In the genomic region with DNA sequence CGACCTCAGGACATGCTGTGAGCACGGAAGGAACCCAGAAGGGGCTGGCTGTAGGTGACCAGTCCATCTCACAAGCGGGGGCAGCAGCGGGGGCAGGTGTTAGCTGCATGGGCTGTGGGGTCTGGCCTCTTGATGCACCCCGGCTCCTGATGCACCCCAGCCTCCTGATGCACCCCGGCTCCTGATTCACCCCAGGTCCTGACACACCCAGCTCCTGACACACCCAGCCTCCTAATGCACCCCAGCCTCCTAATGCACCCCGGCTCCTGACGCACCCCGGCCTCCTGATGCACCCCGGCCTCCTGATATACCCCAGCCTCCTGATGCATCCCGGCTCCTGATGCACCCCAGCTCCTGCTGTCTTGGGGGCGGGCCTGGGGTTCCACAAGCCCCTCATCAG, we compare ENCODE assay signal across 1 cellular context.
TF ChIP-seq lines count a peak whose summit lies in the region.

No MANE protein-coding gene starts in this region.

TF ChIP-seq in GM12878, 131 proteins besides CTCF, POLR2A, EP300 and RAD21:
- TF ChIP-seq MEF2A (IDR thresholded peaks at IDR 0.05; ENCODE audit: insufficient read depth, low read depth, low read length) (no peak), POU2F2 (IDR thresholded peaks at IDR 0.05; ENCODE audit: borderline replicate concordance, low read depth, low read length) (no peak), CEBPB (IDR thresholded peaks at IDR 0.05; ENCODE audit: borderline replicate concordance in 1 of 2, low read depth in 2 of 2, low read length in 2 of 2) (no peak), HDAC2 (IDR thresholded peaks at IDR 0.05) (no peak), NR2C2 (IDR thresholded peaks at IDR 0.05; ENCODE audit: borderline replicate concordance, control insufficient read depth, insufficient read length, low read depth) (no peak), CREM (IDR thresholded peaks at IDR 0.05; ENCODE audit: low read depth) (no peak)
- TF ChIP-seq, protein P1, sequence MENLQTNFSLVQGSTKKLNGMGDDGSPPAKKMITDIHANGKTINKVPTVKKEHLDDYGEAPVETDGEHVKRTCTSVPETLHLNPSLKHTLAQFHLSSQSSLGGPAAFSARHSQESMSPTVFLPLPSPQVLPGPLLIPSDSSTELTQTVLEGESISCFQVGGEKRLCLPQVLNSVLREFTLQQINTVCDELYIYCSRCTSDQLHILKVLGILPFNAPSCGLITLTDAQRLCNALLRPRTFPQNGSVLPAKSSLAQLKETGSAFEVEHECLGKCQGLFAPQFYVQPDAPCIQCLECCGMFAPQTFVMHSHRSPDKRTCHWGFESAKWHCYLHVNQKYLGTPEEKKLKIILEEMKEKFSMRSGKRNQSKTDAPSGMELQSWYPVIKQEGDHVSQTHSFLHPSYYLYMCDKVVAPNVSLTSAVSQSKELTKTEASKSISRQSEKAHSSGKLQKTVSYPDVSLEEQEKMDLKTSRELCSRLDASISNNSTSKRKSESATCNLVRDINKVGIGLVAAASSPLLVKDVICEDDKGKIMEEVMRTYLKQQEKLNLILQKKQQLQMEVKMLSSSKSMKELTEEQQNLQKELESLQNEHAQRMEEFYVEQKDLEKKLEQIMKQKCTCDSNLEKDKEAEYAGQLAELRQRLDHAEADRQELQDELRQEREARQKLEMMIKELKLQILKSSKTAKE (IDR thresholded peaks at IDR 0.05; ENCODE audit: low read depth, poor library complexity, severe bottlenecking) = no peak
- TF ChIP-seq, protein P2, sequence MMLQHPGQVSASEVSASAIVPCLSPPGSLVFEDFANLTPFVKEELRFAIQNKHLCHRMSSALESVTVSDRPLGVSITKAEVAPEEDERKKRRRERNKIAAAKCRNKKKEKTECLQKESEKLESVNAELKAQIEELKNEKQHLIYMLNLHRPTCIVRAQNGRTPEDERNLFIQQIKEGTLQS (IDR thresholded peaks at IDR 0.05; ENCODE audit: borderline replicate concordance, extremely low read depth, low read depth, low read length) = no peak
